In genomic region chr6:71279740-71280139, GRCh38 we compare ENCODE assay signal across 17 cellular contexts. TPM values are rescaled to one million over a fixed set of nuclear protein-coding genes. Genes with fewer than 3 reads are reported as not detected.
DNase-seq lines count a peak whose midpoint lies in the region; ATAC-seq and TF ChIP-seq lines count a peak whose summit lies in the region.
"Had no signal": no experiment of that assay in that cellular context is flagged by ENCODE, and none has a peak within 500 bp of the region (broad histone marks: within the 10 kb centered on the region; RNA-seq: fewer than 3 reads in every experiment).

No MANE protein-coding gene starts in this region.

- H3K9me3 ChIP-seq in thyroid gland = no peaks in the 10 kb centered on the region
- H3K9me3 ChIP-seq in Peyer's patch = no peaks in the 10 kb centered on the region
- H3K9me3 ChIP-seq: Caco-2 had no signal

- ATAC-seq in foreskin keratinocyte = peak; percentile 16
- no peak for ATAC-seq in GM21526 (IDR thresholded peaks at IDR 0.05; ENCODE audit: low FRiP score, unreplicated experiment)
- ATAC-seq: CD8-positive, alpha-beta T cell had no signal

- WGBS in thyroid gland, 2 donors = 59 to 63% methylated on average over 4 of the region's 4 CpGs

- peak; percentile 38 for DNase-seq in HK-2 (ENCODE audit: unreplicated experiment)
- peak; percentile 15 for DNase-seq in NCI-H69 (lab: John Stamatoyannopoulos, UW)
- no peak for DNase-seq in foreskin keratinocyte
- no peak for DNase-seq in thyroid gland
- DNase-seq in Peyer's patch = no peak
- DNase-seq in NCI-H1694 treated with DMSO at 0.1 percent for 48 hours (lab: John Stamatoyannopoulos, UW) = no peak
- DNase-seq: 8988T; AML-193; Caco-2; Calu3; CD4-positive, alpha-beta T cell; CD8-positive, alpha-beta T cell; DMS79 treated with DMSO at 0.1 percent for 48 hours; GF-D8 had no signal

- no peak overlapping the region for H3K27ac ChIP-seq in foreskin keratinocyte
- H3K27ac ChIP-seq in thyroid gland = no peak overlapping the region
- H3K27ac ChIP-seq in Peyer's patch = no peak overlapping the region
- H3K27ac ChIP-seq: BLaER1 treated with 17β-estradiol and CSF1 and Interleukin-3, amounts not matched to agents 10 nM and 100 nM; C4-2B had no signal

- H3K36me3 ChIP-seq in thyroid gland (no peaks in the 10 kb centered on the region), Peyer's patch (no peaks in the 10 kb centered on the region)
- H3K36me3 ChIP-seq: BLaER1 treated with 17β-estradiol and CSF1 and Interleukin-3, amounts not matched to agents 10 nM and 100 nM had no signal

- peaks cover 5% of the 10 kb centered on the region for H3K4me1 ChIP-seq in foreskin keratinocyte
- H3K4me1 ChIP-seq in thyroid gland = no peaks in the 10 kb centered on the region
- no peaks in the 10 kb centered on the region for H3K4me1 ChIP-seq in Peyer's patch
- H3K4me1 ChIP-seq: Caco-2 had no signal

- H3K4me3 ChIP-seq in thyroid gland (replicated peaks in 1 of 3) (no peak overlapping the region), Peyer's patch (no peak overlapping the region)
- H3K4me3 ChIP-seq: BLaER1 treated with 17β-estradiol and CSF1 and Interleukin-3, amounts not matched to agents 10 nM and 100 nM had no signal

- intact Hi-C loops in thyroid gland (cut with DNase I) = no loop called here

- TF ChIP-seq CTCF in foreskin keratinocyte (conservative IDR thresholded peaks at IDR 0.05) (no peak), thyroid gland (IDR thresholded peaks at IDR 0.05) (no peak), Peyer's patch (IDR thresholded peaks at IDR 0.05) (no peak)

- no peaks in the 10 kb centered on the region for H3K27me3 ChIP-seq in foreskin keratinocyte
- H3K27me3 ChIP-seq in thyroid gland = no peaks in the 10 kb centered on the region
- no peaks in the 10 kb centered on the region for H3K27me3 ChIP-seq in Peyer's patch
- H3K27me3 ChIP-seq: BLaER1 treated with 17β-estradiol and CSF1 and Interleukin-3, amounts not matched to agents 10 nM and 100 nM had no signal

- no peak for TF ChIP-seq POLR2A in thyroid gland (IDR thresholded peaks at IDR 0.05)
- no peak for TF ChIP-seq POLR2A in Peyer's patch (IDR thresholded peaks at IDR 0.05)

RNA-seq across cellular contexts. Expression of gene OGFRL1, which starts 8.9 kb away (rescaled TPM):
- total RNA-seq in foreskin keratinocyte (13.6 and 15.5 TPM in 2 replicates), thyroid gland (10 to 100 TPM; 12.1 to 27.3 (median 18.0) TPM), Peyer's patch (10 to 100 TPM in 1 of 4 donors, 1 to 10 TPM in 3; 3.0 to 36.3 (median 5.5) TPM)
- polyA plus RNA-seq in foreskin keratinocyte = 3.6 and 4.7 TPM in 2 replicates

Comparison
In these comparisons a context has a peak if more than half of its experiments do, and no peak if none do; other contexts are left out.
1. DNase-seq: peak in HK-2 (single experiment) and NCI-H69 (single experiment); none in foreskin keratinocyte (0 of 2), thyroid gland (0 of 2), Peyer's patch (0 of 3) and NCI-H1694 treated with DMSO at 0.1 percent for 48 hours (single experiment).